Comparison of ENCODE assay signal across 2 cellular contexts in the genomic region with DNA sequence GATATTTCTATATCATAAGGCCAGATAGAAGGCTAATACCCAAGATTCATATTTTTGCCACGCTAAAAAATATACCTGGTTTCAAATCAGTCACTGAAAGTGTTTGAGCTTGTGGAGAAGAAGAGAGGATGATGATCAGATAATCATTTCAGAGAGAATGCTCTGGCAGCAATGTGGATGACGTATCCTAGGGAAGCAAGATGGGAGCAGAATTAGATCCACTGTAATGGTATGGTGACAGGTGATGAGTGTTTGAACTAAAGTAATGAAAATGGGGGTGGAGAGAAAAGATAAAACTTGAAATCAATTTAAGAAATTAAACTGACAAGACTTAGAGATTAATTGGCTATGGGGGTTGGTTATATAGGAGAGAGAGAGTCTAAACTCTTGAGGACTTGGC.
TF ChIP-seq lines count a peak whose summit lies in the region.

No MANE protein-coding gene starts in this region.

TF ChIP-seq in HCT116, 20 proteins besides CTCF, POLR2A, EP300 and RAD21 (continued from another document):
- TF ChIP-seq, protein P1, sequence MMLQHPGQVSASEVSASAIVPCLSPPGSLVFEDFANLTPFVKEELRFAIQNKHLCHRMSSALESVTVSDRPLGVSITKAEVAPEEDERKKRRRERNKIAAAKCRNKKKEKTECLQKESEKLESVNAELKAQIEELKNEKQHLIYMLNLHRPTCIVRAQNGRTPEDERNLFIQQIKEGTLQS (IDR thresholded peaks at IDR 0.05): no peak
- TF ChIP-seq YY1 (IDR thresholded peaks at IDR 0.05; ENCODE audit: extremely low read depth, insufficient replicate concordance, low read depth, low read length) (no peak), POLR2AphosphoS5 (IDR thresholded peaks at IDR 0.05; ENCODE audit: low read depth, low read length) (no peak), SIN3A (IDR thresholded peaks at IDR 0.05; ENCODE audit: low read depth) (no peak), EGR1 (IDR thresholded peaks at IDR 0.05; ENCODE audit: low read depth) (no peak), SRF (IDR thresholded peaks at IDR 0.05; ENCODE audit: low read depth) (no peak), ELF1 (IDR thresholded peaks at IDR 0.05; ENCODE audit: borderline replicate concordance, low read depth) (no peak), TCF7L2 (IDR thresholded peaks at IDR 0.05; ENCODE audit: borderline replicate concordance, extremely low read depth, insufficient read depth, insufficient read length) (no peak), EZH2phosphoT487 (IDR thresholded peaks at IDR 0.05; ENCODE audit: borderline replicate concordance) (no peak), EZH2 (IDR thresholded peaks at IDR 0.05) (no peak)
- TF ChIP-seq, protein P2, sequence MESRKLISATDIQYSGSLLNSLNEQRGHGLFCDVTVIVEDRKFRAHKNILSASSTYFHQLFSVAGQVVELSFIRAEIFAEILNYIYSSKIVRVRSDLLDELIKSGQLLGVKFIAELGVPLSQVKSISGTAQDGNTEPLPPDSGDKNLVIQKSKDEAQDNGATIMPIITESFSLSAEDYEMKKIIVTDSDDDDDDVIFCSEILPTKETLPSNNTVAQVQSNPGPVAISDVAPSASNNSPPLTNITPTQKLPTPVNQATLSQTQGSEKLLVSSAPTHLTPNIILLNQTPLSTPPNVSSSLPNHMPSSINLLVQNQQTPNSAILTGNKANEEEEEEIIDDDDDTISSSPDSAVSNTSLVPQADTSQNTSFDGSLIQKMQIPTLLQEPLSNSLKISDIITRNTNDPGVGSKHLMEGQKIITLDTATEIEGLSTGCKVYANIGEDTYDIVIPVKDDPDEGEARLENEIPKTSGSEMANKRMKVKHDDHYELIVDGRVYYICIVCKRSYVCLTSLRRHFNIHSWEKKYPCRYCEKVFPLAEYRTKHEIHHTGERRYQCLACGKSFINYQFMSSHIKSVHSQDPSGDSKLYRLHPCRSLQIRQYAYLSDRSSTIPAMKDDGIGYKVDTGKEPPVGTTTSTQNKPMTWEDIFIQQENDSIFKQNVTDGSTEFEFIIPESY (IDR thresholded peaks at IDR 0.05; ENCODE audit: extremely low read depth, insufficient replicate concordance, low read length): no peak
- TF ChIP-seq, protein P3, sequence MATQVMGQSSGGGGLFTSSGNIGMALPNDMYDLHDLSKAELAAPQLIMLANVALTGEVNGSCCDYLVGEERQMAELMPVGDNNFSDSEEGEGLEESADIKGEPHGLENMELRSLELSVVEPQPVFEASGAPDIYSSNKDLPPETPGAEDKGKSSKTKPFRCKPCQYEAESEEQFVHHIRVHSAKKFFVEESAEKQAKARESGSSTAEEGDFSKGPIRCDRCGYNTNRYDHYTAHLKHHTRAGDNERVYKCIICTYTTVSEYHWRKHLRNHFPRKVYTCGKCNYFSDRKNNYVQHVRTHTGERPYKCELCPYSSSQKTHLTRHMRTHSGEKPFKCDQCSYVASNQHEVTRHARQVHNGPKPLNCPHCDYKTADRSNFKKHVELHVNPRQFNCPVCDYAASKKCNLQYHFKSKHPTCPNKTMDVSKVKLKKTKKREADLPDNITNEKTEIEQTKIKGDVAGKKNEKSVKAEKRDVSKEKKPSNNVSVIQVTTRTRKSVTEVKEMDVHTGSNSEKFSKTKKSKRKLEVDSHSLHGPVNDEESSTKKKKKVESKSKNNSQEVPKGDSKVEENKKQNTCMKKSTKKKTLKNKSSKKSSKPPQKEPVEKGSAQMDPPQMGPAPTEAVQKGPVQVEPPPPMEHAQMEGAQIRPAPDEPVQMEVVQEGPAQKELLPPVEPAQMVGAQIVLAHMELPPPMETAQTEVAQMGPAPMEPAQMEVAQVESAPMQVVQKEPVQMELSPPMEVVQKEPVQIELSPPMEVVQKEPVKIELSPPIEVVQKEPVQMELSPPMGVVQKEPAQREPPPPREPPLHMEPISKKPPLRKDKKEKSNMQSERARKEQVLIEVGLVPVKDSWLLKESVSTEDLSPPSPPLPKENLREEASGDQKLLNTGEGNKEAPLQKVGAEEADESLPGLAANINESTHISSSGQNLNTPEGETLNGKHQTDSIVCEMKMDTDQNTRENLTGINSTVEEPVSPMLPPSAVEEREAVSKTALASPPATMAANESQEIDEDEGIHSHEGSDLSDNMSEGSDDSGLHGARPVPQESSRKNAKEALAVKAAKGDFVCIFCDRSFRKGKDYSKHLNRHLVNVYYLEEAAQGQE (IDR thresholded peaks at IDR 0.05; ENCODE audit: low read depth): no peak
TF ChIP-seq in HCT116: peak in this region for 0.

TF ChIP-seq in neural cell, 6 proteins besides CTCF, POLR2A, EP300 and RAD21 (continued from another document):
- TF ChIP-seq, protein P3 (IDR thresholded peaks at IDR 0.05; ENCODE audit: borderline replicate concordance): no peak
- TF ChIP-seq EZH2 (IDR thresholded peaks at IDR 0.05; ENCODE audit: borderline replicate concordance, insufficient read depth, low read length, poor library complexity, severe bottlenecking) (no peak), TAF1 (IDR thresholded peaks at IDR 0.05; ENCODE audit: low read depth) (no peak), MXI1 (conservative IDR thresholded peaks at IDR 0.05; ENCODE audit: poor library complexity, severe bottlenecking) (no peak)
